In the genomic region with DNA sequence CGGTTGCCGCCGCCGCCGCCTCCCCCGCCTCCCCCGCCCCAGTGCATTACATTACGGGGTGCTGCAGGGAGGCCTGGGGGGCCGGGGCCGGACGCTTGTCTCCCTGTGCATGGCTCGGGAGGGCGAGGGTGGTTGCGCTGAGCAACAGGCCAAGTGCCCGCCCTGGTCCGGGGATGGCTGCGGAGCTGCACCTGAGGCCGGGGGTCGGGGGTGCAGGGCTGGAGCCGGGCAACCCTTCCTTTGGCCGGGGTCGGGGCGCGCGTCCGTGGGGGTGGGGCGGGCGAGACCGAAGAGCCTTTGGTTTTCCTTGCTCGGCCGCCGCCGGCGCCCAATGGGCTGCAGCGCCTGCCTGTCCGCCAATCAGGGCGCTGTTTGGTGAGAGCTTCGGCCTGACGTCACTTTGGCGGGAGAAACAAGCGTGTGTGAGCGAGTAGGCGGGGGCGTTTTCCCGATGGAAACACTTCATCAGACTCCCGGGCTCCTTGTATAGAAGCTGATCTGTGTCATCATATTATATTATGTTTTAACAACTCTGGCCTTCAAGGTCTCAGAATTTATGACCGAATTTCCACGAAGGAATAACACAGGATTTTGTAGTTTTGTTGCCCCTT, we compare ENCODE assay signal across 8 cellular contexts. TPM values are rescaled to one million over a fixed set of nuclear protein-coding genes. Genes with fewer than 3 reads are reported as not detected.
A peak's percentile ranks its signal among the peaks of the same experiment; 100 is the strongest.
DNase-seq lines count a peak whose midpoint lies in the region; ATAC-seq and TF ChIP-seq lines count a peak whose summit lies in the region.

No MANE protein-coding gene starts in this region.

- DNase-seq in NCI-H345 treated with DMSO at 0.1 percent for 48 hours (lab: John Stamatoyannopoulos, UW; ENCODE audit: unreplicated experiment), result peak; percentile 88
- peak; percentile 80 for DNase-seq in activated CD4-positive, CD25-positive, alpha-beta regulatory T cell treated with anti-CD3 and anti-CD28 coated beads, Interleukin-2, amount 50 U/mL, for 72 hours
- DNase-seq in cerebellar cortex (ENCODE audit: low spot score), result peak; percentile 96
- peak; percentile 98 for DNase-seq in islet precursor cell
- DNase-seq in spleen, result peak; percentile 96

- ATAC-seq in GM18909 (IDR thresholded peaks at IDR 0.05; ENCODE audit: poor library complexity, unreplicated experiment) (peak; percentile 54), HG03280 (IDR thresholded peaks at IDR 0.05; ENCODE audit: unreplicated experiment) (peak; percentile 63)

- intact Hi-C loops in spleen (cut with DNase I; ENCODE audit: low total_unique reads), result no loop called here

- H3K4me1 ChIP-seq in ACC112 (ENCODE audit: control insufficient read depth, insufficient read depth, low read length, unreplicated experiment), result peaks cover 21% of the 10 kb centered on the region
- peaks cover 20 to 44% (median 33%) of the 10 kb centered on the region in 6 donors for H3K4me1 ChIP-seq in spleen

- H3K27me3 ChIP-seq in ACC112 (ENCODE audit: insufficient read depth, low read length), result no peaks in the 10 kb centered on the region
- H3K27me3 ChIP-seq in spleen (replicated peaks in 1 of 7), result no peaks in the 10 kb centered on the region

- no peak for TF ChIP-seq POLR2A in spleen (IDR thresholded peaks at IDR 0.05)

- H3K4me3 ChIP-seq in ACC112 (ENCODE audit: low read depth, low read length) (peak overlapping the region; percentile 80), spleen (peak overlapping the region; percentile 95 to 100 (median 99))

- 1% methylated on average over 21 to 48 of the region's 48 CpGs for WGBS in spleen, 5 donors

- peaks cover 3% of the 10 kb centered on the region for H3K36me3 ChIP-seq in ACC112 (ENCODE audit: insufficient read depth, low read length)
- H3K36me3 ChIP-seq in spleen, result peaks cover 0 to 25% (median 12%) of the 10 kb centered on the region in 6 donors

- peak overlapping the region; percentile 85 for H2AFZ ChIP-seq in ACC112 (ENCODE audit: low read length, unreplicated experiment)

- H3K27ac ChIP-seq in ACC112 (ENCODE audit: low read depth, low read length) (no peak overlapping the region; the same call in 1 of the 2 replicates), spleen (peak overlapping the region; percentile 83 to 97 (median 92))

- TF ChIP-seq CTCF in spleen (IDR thresholded peaks at IDR 0.05 in 8 of 11, conservative IDR thresholded peaks at IDR 0.05 in 3 of 11), result peak in 1 of 11 experiments; percentile 10

- H3K9me3 ChIP-seq in spleen, result no peaks in the 10 kb centered on the region

- H3K79me2 ChIP-seq in ACC112 (ENCODE audit: control insufficient read depth, insufficient read depth, low read length, unreplicated experiment), result peaks cover 14% of the 10 kb centered on the region

RNA-seq across cellular contexts. Expression of a gene that starts 1.0 kb away (rescaled TPM):
- 10 to 100 TPM; 23.4 to 28.0 (median 24.3) TPM for total RNA-seq in spleen
- 1 to 10 TPM; 1.9 to 3.6 (median 2.2) TPM for polyA plus RNA-seq in spleen

RNA-seq across cellular contexts. Expression of a gene that starts 48.7 kb away (rescaled TPM):
- 10 to 100 TPM; 29.7 to 43.9 (median 39.1) TPM for total RNA-seq in spleen
- polyA plus RNA-seq in spleen, result 10 to 100 TPM in 1 of 3 donors, 1 to 10 TPM in 2; 4.4 to 10.2 (median 4.9) TPM

RNA-seq across cellular contexts. Expression of a gene that starts 58.9 kb away (rescaled TPM):
- 10 to 100 TPM; 69.5 to 88.1 (median 79.1) TPM for total RNA-seq in spleen
- polyA plus RNA-seq in spleen, result 10 to 100 TPM in 1 of 3 donors, 1 to 10 TPM in 2; 6.9 to 13.6 (median 8.6) TPM
